In the genomic region with DNA sequence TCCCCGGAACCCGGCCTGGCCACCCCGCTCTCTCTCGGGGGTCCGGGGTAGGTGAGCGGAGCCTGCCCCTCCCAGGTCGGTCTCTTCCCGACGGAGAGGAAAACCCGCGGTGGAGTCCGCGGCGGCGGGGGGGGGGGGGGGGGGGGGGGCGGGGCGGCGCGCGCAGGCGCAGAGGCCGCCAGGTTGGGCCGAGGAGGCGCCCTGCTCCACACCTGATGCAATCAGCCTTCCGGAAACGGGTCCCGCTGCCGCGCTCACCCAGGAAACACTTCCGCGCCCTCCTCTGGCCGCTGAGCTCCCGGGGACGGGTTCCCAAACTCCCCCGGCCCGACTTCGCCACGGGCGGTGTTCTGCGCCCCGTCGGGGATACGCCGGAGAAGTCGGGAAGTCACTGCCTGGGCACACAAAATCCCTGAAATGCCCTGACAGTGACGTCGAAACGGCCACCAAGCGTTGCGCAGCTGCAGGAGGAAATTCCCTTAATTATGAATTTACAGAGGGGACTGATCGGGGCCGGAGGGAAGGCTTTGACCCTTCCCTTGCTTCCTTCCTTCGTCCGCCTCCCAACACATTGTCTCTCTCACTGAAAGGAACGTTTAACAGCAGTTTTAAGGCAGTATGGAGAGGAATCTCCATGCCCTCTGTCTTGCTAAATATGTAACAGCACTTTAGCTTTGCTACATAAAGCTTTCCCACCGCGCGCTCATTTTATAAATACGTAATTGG, we compare ENCODE assay signal across 1 cellular context.
TF ChIP-seq lines count a peak whose summit lies in the region.

No MANE protein-coding gene starts in this region.

TF ChIP-seq in K562, 482 proteins besides CTCF, POLR2A, EP300 and RAD21 (continued from another document):
- TF ChIP-seq MGA (IDR thresholded peaks at IDR 0.05) (0 out of 2 replicates have a peak, but pooled peaks have one; percentile 17), NRF1 (conservative IDR thresholded peaks at IDR 0.05 in 1 of 2, IDR thresholded peaks at IDR 0.05 in 1 of 2) (peak; percentile 75 to 79), ZNF77 (CRISPR knock-in tag; IDR thresholded peaks at IDR 0.05) (no peak), PCBP1 (IDR thresholded peaks at IDR 0.05; ENCODE audit: low read depth, low read length, poor library complexity, severe bottlenecking) (peak; percentile 78), EP400 (IDR thresholded peaks at IDR 0.05) (0 out of 2 replicates have a peak, but pooled peaks have one; percentile 24), ELF1 (tag; IDR thresholded peaks at IDR 0.05) (peak; percentile 58; the same call in 1 of the 2 replicates), POLR2G (IDR thresholded peaks at IDR 0.05; ENCODE audit: low read depth, low read length) (peak; percentile 77)
- TF ChIP-seq, protein P1, sequence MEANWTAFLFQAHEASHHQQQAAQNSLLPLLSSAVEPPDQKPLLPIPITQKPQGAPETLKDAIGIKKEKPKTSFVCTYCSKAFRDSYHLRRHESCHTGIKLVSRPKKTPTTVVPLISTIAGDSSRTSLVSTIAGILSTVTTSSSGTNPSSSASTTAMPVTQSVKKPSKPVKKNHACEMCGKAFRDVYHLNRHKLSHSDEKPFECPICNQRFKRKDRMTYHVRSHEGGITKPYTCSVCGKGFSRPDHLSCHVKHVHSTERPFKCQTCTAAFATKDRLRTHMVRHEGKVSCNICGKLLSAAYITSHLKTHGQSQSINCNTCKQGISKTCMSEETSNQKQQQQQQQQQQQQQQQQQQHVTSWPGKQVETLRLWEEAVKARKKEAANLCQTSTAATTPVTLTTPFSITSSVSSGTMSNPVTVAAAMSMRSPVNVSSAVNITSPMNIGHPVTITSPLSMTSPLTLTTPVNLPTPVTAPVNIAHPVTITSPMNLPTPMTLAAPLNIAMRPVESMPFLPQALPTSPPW (CRISPR knock-in tag; IDR thresholded peaks at IDR 0.05) = peak; percentile 96
- TF ChIP-seq, protein P2, sequence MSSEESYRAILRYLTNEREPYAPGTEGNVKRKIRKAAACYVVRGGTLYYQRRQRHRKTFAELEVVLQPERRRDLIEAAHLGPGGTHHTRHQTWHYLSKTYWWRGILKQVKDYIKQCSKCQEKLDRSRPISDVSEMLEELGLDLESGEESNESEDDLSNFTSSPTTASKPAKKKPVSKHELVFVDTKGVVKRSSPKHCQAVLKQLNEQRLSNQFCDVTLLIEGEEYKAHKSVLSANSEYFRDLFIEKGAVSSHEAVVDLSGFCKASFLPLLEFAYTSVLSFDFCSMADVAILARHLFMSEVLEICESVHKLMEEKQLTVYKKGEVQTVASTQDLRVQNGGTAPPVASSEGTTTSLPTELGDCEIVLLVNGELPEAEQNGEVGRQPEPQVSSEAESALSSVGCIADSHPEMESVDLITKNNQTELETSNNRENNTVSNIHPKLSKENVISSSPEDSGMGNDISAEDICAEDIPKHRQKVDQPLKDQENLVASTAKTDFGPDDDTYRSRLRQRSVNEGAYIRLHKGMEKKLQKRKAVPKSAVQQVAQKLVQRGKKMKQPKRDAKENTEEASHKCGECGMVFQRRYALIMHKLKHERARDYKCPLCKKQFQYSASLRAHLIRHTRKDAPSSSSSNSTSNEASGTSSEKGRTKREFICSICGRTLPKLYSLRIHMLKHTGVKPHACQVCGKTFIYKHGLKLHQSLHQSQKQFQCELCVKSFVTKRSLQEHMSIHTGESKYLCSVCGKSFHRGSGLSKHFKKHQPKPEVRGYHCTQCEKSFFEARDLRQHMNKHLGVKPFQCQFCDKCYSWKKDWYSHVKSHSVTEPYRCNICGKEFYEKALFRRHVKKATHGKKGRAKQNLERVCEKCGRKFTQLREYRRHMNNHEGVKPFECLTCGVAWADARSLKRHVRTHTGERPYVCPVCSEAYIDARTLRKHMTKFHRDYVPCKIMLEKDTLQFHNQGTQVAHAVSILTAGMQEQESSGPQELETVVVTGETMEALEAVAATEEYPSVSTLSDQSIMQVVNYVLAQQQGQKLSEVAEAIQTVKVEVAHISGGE (CRISPR knock-in tag; IDR thresholded peaks at IDR 0.05) = peak; percentile 55 to 95 (median 83)
